ENCODE assay signal across 8 cellular contexts in genomic region chr13:102870677-102871415, GRCh38. TPM values are rescaled to one million over a fixed set of nuclear protein-coding genes. Genes with fewer than 3 reads are reported as not detected.
DNase-seq lines count a peak whose midpoint lies in the region; ATAC-seq, FAIRE-seq and TF ChIP-seq lines count a peak whose summit lies in the region.

No MANE protein-coding gene starts in this region.

- in situ Hi-C loops in Panc1 (cut with HindIII; ENCODE audit: low pct_unique_long_range_greater_than_20kb, low sequenced_read_pairs): no loop called here

- H3K4me1 ChIP-seq in DND-41 (ENCODE audit: insufficient read depth, low read length) (no peaks in the 10 kb centered on the region), Panc1 (ENCODE audit: control insufficient read depth, insufficient read depth, low read length) (no peaks in the 10 kb centered on the region)

- H3K4me3 ChIP-seq in DND-41 (ENCODE audit: low read depth in 1 of 2, low read length in 2 of 2) (no peak overlapping the region), Panc1 (ENCODE audit: low read depth in 2 of 2, low read length in 2 of 2) (no peak overlapping the region)

- POLR2A ChIA-PET in Panc1 (lab: Charles Lee): no interaction called here

- H3K9ac ChIP-seq in DND-41 (ENCODE audit: low read depth, low read length): no peak overlapping the region

- peak; percentile 84 for FAIRE-seq in frontal cortex (lab: Jason Lieb, UNC)

- peaks cover 38% of the 10 kb centered on the region for H3K36me3 Mint-ChIP-seq in activated naive CD4-positive, alpha-beta T cell treated with anti-CD3 and anti-CD28 coated beads for 36 hours (ENCODE audit: low read depth)

- H2AFZ ChIP-seq in DND-41 (ENCODE audit: low read depth, low read length): no peak overlapping the region

- no peaks in the 10 kb centered on the region for H3K9me3 Mint-ChIP-seq in activated naive CD4-positive, alpha-beta T cell treated with anti-CD3 and anti-CD28 coated beads for 36 hours

- peaks cover 7% of the 10 kb centered on the region; the same call in 1 of the 2 replicates for H4K20me1 ChIP-seq in DND-41 (ENCODE audit: insufficient read depth, low read length)

- no peak overlapping the region for H3K4me3 Mint-ChIP-seq in activated naive CD4-positive, alpha-beta T cell treated with anti-CD3 and anti-CD28 coated beads for 36 hours

- BruUV-seq in Panc1 (replicated peaks; lab: Mats Ljungman, UMichigan): no TSS peak

- no peaks in the 10 kb centered on the region for H3K27me3 Mint-ChIP-seq in activated naive CD4-positive, alpha-beta T cell treated with anti-CD3 and anti-CD28 coated beads for 36 hours (ENCODE audit: low read depth)

- ATAC-seq in DND-41 (ENCODE audit: insufficient read depth, low read depth) (peak; percentile 81), GM19452 (IDR thresholded peaks at IDR 0.05; ENCODE audit: unreplicated experiment) (peak; percentile 78), HG03521 (IDR thresholded peaks at IDR 0.05; ENCODE audit: unreplicated experiment) (peak; percentile 80), Panc1 (peak; percentile 87), omental fat pad (ENCODE audit: low FRiP score) (peak; percentile 72)

- H3K36me3 ChIP-seq in DND-41 (ENCODE audit: insufficient read depth, low read length) (peaks cover 92% of the 10 kb centered on the region), Panc1 (ENCODE audit: control insufficient read depth, insufficient read depth, low read length) (peaks cover 4% of the 10 kb centered on the region)

- H3K27ac ChIP-seq in DND-41 (ENCODE audit: low read length): no peak overlapping the region
- H3K27ac ChIP-seq in Panc1 (ENCODE audit: low read length): no peak overlapping the region

- CTCF ChIA-PET in Panc1 (lab: Charles Lee): no interaction called here
- CTCF ChIA-PET in activated naive CD4-positive, alpha-beta T cell treated with anti-CD3 and anti-CD28 coated beads for 36 hours (lab: Charles Lee): interaction anchor here (0.7 to 2.1 kb wide), 27 partner anchors 8 to 392 kb away, joined by 3 to 12 read pairs (median 4); partner anchors contain the start of gene ERCC5

- peaks cover 22% of the 10 kb centered on the region for H3K4me1 Mint-ChIP-seq in activated naive CD4-positive, alpha-beta T cell treated with anti-CD3 and anti-CD28 coated beads for 36 hours (ENCODE audit: low read depth)

- intact Hi-C loops in Panc1 (cut with micrococcal nuclease; ENCODE audit: unreplicated experiment): no loop called here
- intact Hi-C loops in activated naive CD4-positive, alpha-beta T cell treated with anti-CD3 and anti-CD28 coated beads for 36 hours (cut with micrococcal nuclease): no loop called here

- peaks cover 7% of the 10 kb centered on the region for H3K79me2 ChIP-seq in DND-41 (ENCODE audit: insufficient read depth, low read length)

- no peaks in the 10 kb centered on the region for H3K27me3 ChIP-seq in DND-41 (ENCODE audit: insufficient read depth, low read length, poor library complexity)
- H3K27me3 ChIP-seq in Panc1 (ENCODE audit: control insufficient read depth, insufficient read depth, low read length): no peaks in the 10 kb centered on the region

- no peak overlapping the region for H3K4me2 ChIP-seq in DND-41 (ENCODE audit: insufficient read depth, low read length)

- peak; percentile 49 for DNase-seq in DND-41
- no peak for DNase-seq in Panc1 (ENCODE audit: low read depth, low spot score)
- DNase-seq in activated naive CD4-positive, alpha-beta T cell treated with anti-CD3 and anti-CD28 coated beads for 36 hours: peak; percentile 56
- DNase-seq in frontal cortex (ENCODE audit: low spot score in 2 of 2): peak; percentile 14 to 53
- no peak for DNase-seq in omental fat pad (ENCODE audit: low spot score)
- no peak for DNase-seq in HK-2 (ENCODE audit: unreplicated experiment)

- TF ChIP-seq CTCF in DND-41 (IDR thresholded peaks at IDR 0.05; ENCODE audit: borderline replicate concordance, extremely low read depth, low read length, poor library complexity, severe bottlenecking): peak; percentile 70
- peak; percentile 81 for TF ChIP-seq CTCF in Panc1 (IDR thresholded peaks at IDR 0.05)
- TF ChIP-seq CTCF in omental fat pad (IDR thresholded peaks at IDR 0.05): no peak

- H3K27ac Mint-ChIP-seq in activated naive CD4-positive, alpha-beta T cell treated with anti-CD3 and anti-CD28 coated beads for 36 hours: no peak overlapping the region

- H3K9me3 ChIP-seq in DND-41 (ENCODE audit: insufficient read depth, low read length, severe bottlenecking) (no peaks in the 10 kb centered on the region), Panc1 (ENCODE audit: control insufficient read depth, insufficient read depth, low read depth, low read length) (no peaks in the 10 kb centered on the region)

RNA-seq across cellular contexts. Expression of gene ERCC5, which starts 25.0 kb away (rescaled TPM):
- total RNA-seq in Panc1 (2021; ENCODE audit: unreplicated experiment) (19.6 TPM), frontal cortex (55.8 TPM), omental fat pad (10 to 100 TPM; 42.5 to 81.8 (median 68.3) TPM)
- 9.1 TPM for polyA plus RNA-seq in Panc1 (2012; ENCODE audit: insufficient read length)
- 10 to 100 TPM; 52.0 to 54.0 TPM for total RNA-seq in activated naive CD4-positive, alpha-beta T cell treated with anti-CD3 and anti-CD28 coated beads for 36 hours

Comparison
In these comparisons a context has a peak if more than half of its experiments do, and no peak if none do; other contexts are left out.
1. DNase-seq: peak in DND-41 (single experiment), activated naive CD4-positive, alpha-beta T cell treated with anti-CD3 and anti-CD28 coated beads for 36 hours (single experiment) and frontal cortex (2 of 2); none in Panc1 (single experiment), omental fat pad (single experiment) and HK-2 (single experiment).
2. CTCF ChIP-seq: peak in DND-41 (single experiment) and Panc1 (single experiment); none in omental fat pad (0 of 3).
3. Peak in every context shown above with its lines, with median percentiles within 50 percentile points of each other: ATAC-seq.